Comparison of ENCODE assay signal across 8 cellular contexts in the genomic region with DNA sequence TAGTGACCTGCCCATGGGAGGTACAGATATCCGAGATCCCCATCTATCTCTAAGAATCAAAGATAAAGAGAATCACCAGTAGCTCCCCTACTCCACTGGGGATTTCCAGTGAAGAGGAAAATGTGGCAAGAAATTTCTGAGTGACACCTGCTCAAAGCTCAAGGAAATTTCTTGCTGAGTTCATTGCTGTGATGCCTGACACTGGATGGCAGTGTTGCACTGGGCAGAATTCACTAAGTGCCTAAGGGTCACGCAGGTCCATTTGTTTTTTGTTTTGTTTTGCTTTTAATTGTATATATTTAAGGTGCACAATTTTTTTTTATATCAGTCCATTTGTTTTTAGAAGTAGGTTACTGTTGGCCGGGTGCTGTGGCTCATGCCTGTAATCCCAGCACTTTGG.
A peak's percentile ranks its signal among the peaks of the same experiment; 100 is the strongest.
DNase-seq lines count a peak whose midpoint lies in the region; TF ChIP-seq lines count a peak whose summit lies in the region.
"Had no signal": no experiment of that assay in that cellular context is flagged by ENCODE, and none has a peak within 500 bp of the region (broad histone marks: within the 10 kb centered on the region; RNA-seq: fewer than 3 reads in every experiment).

No MANE protein-coding gene starts in this region.

- H3K4me3 ChIP-seq in GM12865 (ENCODE audit: low read depth, low read length) = no peak overlapping the region
- no peak overlapping the region for H3K4me3 ChIP-seq in cardiac fibroblast (replicated peaks in 1 of 2; ENCODE audit: low read depth in 2 of 2, low read length in 2 of 2)
- H3K4me3 ChIP-seq in osteoblast (ENCODE audit: insufficient read depth, low read length) = no peak overlapping the region

- no peaks in the 10 kb centered on the region for H3K9me3 Mint-ChIP-seq in T-helper 2 cell treated with Interferon-gamma antibody and Interleukin-4, amounts not matched to agents 5 μg/mL and 100 μg/mL, for 36 hours
- H3K9me3 Mint-ChIP-seq: activated naive CD4-positive, alpha-beta T cell treated with anti-CD3 and anti-CD28 coated beads, Interleukin-2, amount 50 U/mL, for 72 hours had no signal

- no peaks in the 10 kb centered on the region for H3K9me3 ChIP-seq in osteoblast (ENCODE audit: low read depth, low read length)

- no peaks in the 10 kb centered on the region for H3K27me3 ChIP-seq in osteoblast (ENCODE audit: insufficient read depth, low read length)

- no peak overlapping the region for H3K27ac Mint-ChIP-seq in T-helper 2 cell treated with Interferon-gamma antibody and Interleukin-4, amounts not matched to agents 5 μg/mL and 100 μg/mL, for 36 hours
- H3K27ac Mint-ChIP-seq: activated naive CD4-positive, alpha-beta T cell treated with anti-CD3 and anti-CD28 coated beads, Interleukin-2, amount 50 U/mL, for 72 hours had no signal

- peak; percentile 45 for TF ChIP-seq CTCF in GM12865 (IDR thresholded peaks at IDR 0.05; ENCODE audit: insufficient read depth, low read depth, low read length, missing control alignments)
- TF ChIP-seq CTCF in cardiac fibroblast (IDR thresholded peaks at IDR 0.05; ENCODE audit: low read depth, low read length) = peak; percentile 30
- TF ChIP-seq CTCF in osteoblast (IDR thresholded peaks at IDR 0.05; ENCODE audit: extremely low read depth, low read depth, low read length) = peak; percentile 47

- no peaks in the 10 kb centered on the region for H4K20me1 ChIP-seq in osteoblast (ENCODE audit: insufficient read depth, low read length)

- H3K36me3 Mint-ChIP-seq in T-helper 2 cell treated with Interferon-gamma antibody and Interleukin-4, amounts not matched to agents 5 μg/mL and 100 μg/mL, for 36 hours (ENCODE audit: low read depth) = no peaks in the 10 kb centered on the region
- H3K36me3 Mint-ChIP-seq: activated naive CD4-positive, alpha-beta T cell treated with anti-CD3 and anti-CD28 coated beads, Interleukin-2, amount 50 U/mL, for 72 hours had no signal

- H3K79me2 ChIP-seq in osteoblast (ENCODE audit: insufficient read depth, low read length) = no peaks in the 10 kb centered on the region

- H3K4me1 ChIP-seq in osteoblast (ENCODE audit: insufficient read depth, low read length) = no peaks in the 10 kb centered on the region

- H3K4me3 Mint-ChIP-seq in T-helper 2 cell treated with Interferon-gamma antibody and Interleukin-4, amounts not matched to agents 5 μg/mL and 100 μg/mL, for 36 hours = no peak overlapping the region

- peak; percentile 45 for DNase-seq in GM12865 (ENCODE audit: low read depth)
- peak; percentile 57 for DNase-seq in NAMALWA (ENCODE audit: low spot score)
- peak; percentile 11 to 14 for DNase-seq in cardiac fibroblast (ENCODE audit: low read depth in 2 of 2)
- peak; percentile 69 for DNase-seq in osteoblast (ENCODE audit: insufficient read length, low spot score, missing footprints)
- no peak for DNase-seq in T-helper 2 cell treated with Interferon-gamma antibody and Interleukin-4, amounts not matched to agents 5 μg/mL and 100 μg/mL, for 36 hours (ENCODE audit: low spot score)
- no peak for DNase-seq in GM19238 (ENCODE audit: insufficient read length, low spot score)
- no peak for DNase-seq in activated T-cell treated with anti-CD3 and anti-CD28 coated beads for 4 hours

- no peaks in the 10 kb centered on the region for H3K4me1 Mint-ChIP-seq in T-helper 2 cell treated with Interferon-gamma antibody and Interleukin-4, amounts not matched to agents 5 μg/mL and 100 μg/mL, for 36 hours (ENCODE audit: low read depth)

- no peak overlapping the region for H3K4me2 ChIP-seq in osteoblast (ENCODE audit: insufficient read depth, low read length)

- no peaks in the 10 kb centered on the region for H3K36me3 ChIP-seq in osteoblast (ENCODE audit: insufficient read depth, low read length)

- H2AFZ ChIP-seq in osteoblast (ENCODE audit: low read length) = no peak overlapping the region

- H3K27me3 Mint-ChIP-seq in T-helper 2 cell treated with Interferon-gamma antibody and Interleukin-4, amounts not matched to agents 5 μg/mL and 100 μg/mL, for 36 hours (ENCODE audit: low read depth) = peaks cover 12% of the 10 kb centered on the region

- H3K27ac ChIP-seq in osteoblast (ENCODE audit: low read depth, low read length) = no peak overlapping the region

Comparison
In these comparisons a context has a peak if more than half of its experiments do, and no peak if none do; other contexts are left out.
1. DNase-seq: peak in GM12865 (single experiment), NAMALWA (single experiment), cardiac fibroblast (2 of 2) and osteoblast (single experiment); none in T-helper 2 cell treated with Interferon-gamma antibody and Interleukin-4, amounts not matched to agents 5 μg/mL and 100 μg/mL, for 36 hours (single experiment), GM19238 (single experiment) and activated T-cell treated with anti-CD3 and anti-CD28 coated beads for 4 hours (single experiment).
2. Peak in every context shown above with its lines, with median percentiles within 50 percentile points of each other: CTCF ChIP-seq.